ENCODE assay signal across 11 cellular contexts in genomic region chr12:32217354-32218310, GRCh38.
DNase-seq lines count a peak whose midpoint lies in the region; ATAC-seq and TF ChIP-seq lines count a peak whose summit lies in the region.
"Had no signal": no experiment of that assay in that cellular context is flagged by ENCODE, and none has a peak within 500 bp of the region (broad histone marks: within the 10 kb centered on the region; RNA-seq: fewer than 3 reads in every experiment).

No MANE protein-coding gene starts in this region.

- H3K36me3 Mint-ChIP-seq in nephron progenitor cell (ENCODE audit: low read depth), result peaks cover 56% of the 10 kb centered on the region

- no peaks in the 10 kb centered on the region for H4K20me1 ChIP-seq in mammary epithelial cell (ENCODE audit: insufficient read depth, low read length)

- peak overlapping the region; percentile 24 for H3K27ac Mint-ChIP-seq in nephron progenitor cell

- in situ Hi-C loops in mammary epithelial cell (cut with MboI; ENCODE audit: low sequenced_read_pairs in 2 of 2), result loop anchor here in 1 of 2 donors (10.0 kb wide), 1 partner anchor 63 kb away; no protein-coding TSS in a partner anchor

- H3K9me3 Mint-ChIP-seq in nephron progenitor cell, result peaks cover 16% of the 10 kb centered on the region

- 55% methylated on average over 10 of the region's 10 CpGs for WGBS in mammary epithelial cell (ENCODE audit: low coverage, missing lambda C conversion rate)

- no peak for TF ChIP-seq CTCF in mammary epithelial cell (conservative IDR thresholded peaks at IDR 0.05 in 1 of 2, IDR thresholded peaks at IDR 0.05 in 1 of 2; ENCODE audit: extremely low read depth in 1 of 2, insufficient read depth in 1 of 2, low read depth in 1 of 2, low read length in 2 of 2)
- no peak for TF ChIP-seq CTCF in nephron progenitor cell (IDR thresholded peaks at IDR 0.05)

- no peak overlapping the region for H3K4me2 ChIP-seq in mammary epithelial cell (ENCODE audit: insufficient read depth, low read depth, low read length)
- H3K4me2 ChIP-seq: KMS-11 had no signal

- no peak overlapping the region for H3K4me3 ChIP-seq in mammary epithelial cell (replicated peaks in 1 of 3; ENCODE audit: insufficient read depth in 1 of 3, low read depth in 2 of 3, low read length in 3 of 3)
- H3K4me3 ChIP-seq: SJSA1, upper lobe of left lung had no signal

- peaks cover 7% of the 10 kb centered on the region for H3K79me2 ChIP-seq in mammary epithelial cell (ENCODE audit: insufficient read depth, low read length)

- no peak overlapping the region for H3K27ac ChIP-seq in mammary epithelial cell (ENCODE audit: insufficient read depth, low read depth, low read length)
- H3K27ac ChIP-seq: KMS-11, SJSA1, upper lobe of left lung had no signal

- DNase-seq in EH (ENCODE audit: low read depth) (peak; percentile 96), NCI-H128 (lab: John Stamatoyannopoulos, UW; ENCODE audit: unreplicated experiment) (peak; percentile 12), mammary epithelial cell (peak; percentile 83), nephron progenitor cell (no peak), activated gamma-delta T cell treated with Interleukin-2 at 50 U/mL for 16 hours (no peak), cortex of kidney (lab: John Stamatoyannopoulos, UW) (no peak), NCI-H524 (lab: John Stamatoyannopoulos, UW) (no peak)

- H3K4me1 Mint-ChIP-seq in nephron progenitor cell, result peaks cover 14% of the 10 kb centered on the region

- CTCF ChIA-PET in mammary epithelial cell (lab: Charles Lee; ENCODE audit: low non-redundant PET), result no interaction called here

- H3K9ac ChIP-seq in mammary epithelial cell (ENCODE audit: insufficient read depth, low read length), result no peak overlapping the region
- H3K9ac ChIP-seq: KMS-11 had no signal

- H3K4me3 Mint-ChIP-seq in nephron progenitor cell, result no peak overlapping the region

- dilution Hi-C loops in mammary epithelial cell (cut with HindIII; ENCODE audit: low sequenced_read_pairs), result no loop called here

- no peak for ATAC-seq in GM18909 (IDR thresholded peaks at IDR 0.05; ENCODE audit: poor library complexity, unreplicated experiment)

- H3K27me3 Mint-ChIP-seq in nephron progenitor cell (ENCODE audit: low read depth, poor library complexity), result no peaks in the 10 kb centered on the region

- H2AFZ ChIP-seq in mammary epithelial cell (ENCODE audit: low read depth, low read length), result no peak overlapping the region

- intact Hi-C loops in mammary epithelial cell (cut with micrococcal nuclease), result no loop called here

- H3K9me3 ChIP-seq in mammary epithelial cell (replicated peaks; ENCODE audit: insufficient read depth, low read length), result no peaks in the 10 kb centered on the region
- H3K9me3 ChIP-seq: SJSA1, upper lobe of left lung had no signal

- BruUV-seq in mammary epithelial cell (replicated peaks; lab: Mats Ljungman, UMichigan), result no TSS peak

- peaks cover 10% of the 10 kb centered on the region for H3K36me3 ChIP-seq in mammary epithelial cell (ENCODE audit: insufficient read depth, low read length)

- H3K27me3 ChIP-seq in mammary epithelial cell (ENCODE audit: insufficient read depth, low read length), result no peaks in the 10 kb centered on the region
- H3K27me3 ChIP-seq: SJSA1, upper lobe of left lung had no signal

- H3K4me1 ChIP-seq in mammary epithelial cell (ENCODE audit: insufficient read depth, low read length), result peaks cover 13% of the 10 kb centered on the region
- H3K4me1 ChIP-seq: SJSA1, upper lobe of left lung had no signal

Comparison
In these comparisons a context has a peak if more than half of its experiments do, and no peak if none do; other contexts are left out.
1. DNase-seq: peak in EH (single experiment), NCI-H128 (single experiment) and mammary epithelial cell (single experiment); none in nephron progenitor cell (single experiment), activated gamma-delta T cell treated with Interleukin-2 at 50 U/mL for 16 hours (single experiment), cortex of kidney (single experiment) and NCI-H524 (0 of 2).